ENCODE assay signal across 1 cellular context in the genomic region with DNA sequence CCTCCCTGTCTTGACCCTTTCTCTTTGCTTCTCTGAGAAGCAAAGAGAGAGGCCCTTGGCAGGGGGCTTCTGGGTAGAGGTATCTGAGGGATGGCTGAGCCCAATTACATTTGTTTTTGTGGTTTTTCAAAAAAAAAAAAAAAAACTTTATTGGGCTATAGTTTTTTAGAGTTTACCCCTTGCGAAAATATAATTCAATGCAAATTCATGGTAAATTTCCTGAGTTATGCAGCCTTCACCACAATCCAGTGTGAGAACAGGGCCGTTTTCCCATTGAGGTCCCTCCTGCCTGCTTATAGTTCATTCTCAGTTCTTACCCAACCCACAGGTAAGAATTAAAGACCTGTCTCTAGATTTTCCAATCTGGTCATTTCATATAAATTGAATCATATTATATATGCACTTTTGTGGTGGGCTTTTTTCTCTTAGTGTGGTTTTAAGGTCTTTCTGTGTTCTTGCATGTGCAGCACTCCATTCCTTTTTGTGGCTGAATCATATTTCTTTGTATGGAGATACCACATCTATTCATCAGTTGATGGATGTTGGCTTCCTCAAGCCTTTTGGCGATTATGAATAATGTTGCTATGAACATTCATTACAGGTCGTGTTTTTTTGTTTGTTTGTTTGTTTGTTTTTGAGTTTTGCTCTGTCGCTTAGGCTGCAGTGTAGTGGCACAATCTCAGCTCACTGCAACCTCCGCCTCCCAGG.
TF ChIP-seq lines count a peak whose summit lies in the region.

No MANE protein-coding gene starts in this region.

TF ChIP-seq in K562, 482 proteins besides CTCF, POLR2A, EP300 and RAD21:
- TF ChIP-seq, protein P1, sequence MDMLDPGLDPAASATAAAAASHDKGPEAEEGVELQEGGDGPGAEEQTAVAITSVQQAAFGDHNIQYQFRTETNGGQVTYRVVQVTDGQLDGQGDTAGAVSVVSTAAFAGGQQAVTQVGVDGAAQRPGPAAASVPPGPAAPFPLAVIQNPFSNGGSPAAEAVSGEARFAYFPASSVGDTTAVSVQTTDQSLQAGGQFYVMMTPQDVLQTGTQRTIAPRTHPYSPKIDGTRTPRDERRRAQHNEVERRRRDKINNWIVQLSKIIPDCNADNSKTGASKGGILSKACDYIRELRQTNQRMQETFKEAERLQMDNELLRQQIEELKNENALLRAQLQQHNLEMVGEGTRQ (CRISPR knock-in tag; IDR thresholded peaks at IDR 0.05): no peak
- TF ChIP-seq HDAC2 (IDR thresholded peaks at IDR 0.05) (no peak), TEAD4 (IDR thresholded peaks at IDR 0.05; ENCODE audit: low read length) (no peak), TEAD4 (CRISPR knock-in tag; IDR thresholded peaks at IDR 0.05; ENCODE audit: borderline replicate concordance) (no peak), ZFP30 (CRISPR knock-in tag; IDR thresholded peaks at IDR 0.05; ENCODE audit: borderline replicate concordance) (no peak), CBX8 (IDR thresholded peaks at IDR 0.05; ENCODE audit: borderline replicate concordance, extremely low read depth, low read depth, low read length, poor library complexity, severe bottlenecking) (no peak), ZBTB8A (IDR thresholded peaks at IDR 0.05; ENCODE audit: partially characterized antibody) (no peak), KDM2B (CRISPR knock-in tag; IDR thresholded peaks at IDR 0.05) (no peak), ZNF830 (CRISPR knock-in tag; IDR thresholded peaks at IDR 0.05) (no peak), PHF20 (IDR thresholded peaks at IDR 0.05; ENCODE audit: partially characterized antibody) (no peak), ZNF347 (CRISPR knock-in tag; IDR thresholded peaks at IDR 0.05; ENCODE audit: low read depth) (no peak), SNIP1 (IDR thresholded peaks at IDR 0.05; ENCODE audit: low read depth) (no peak), ZNF124 (CRISPR knock-in tag; IDR thresholded peaks at IDR 0.05) (no peak), ZNF311 (CRISPR knock-in tag; IDR thresholded peaks at IDR 0.05) (no peak), HOXB6 (CRISPR knock-in tag; IDR thresholded peaks at IDR 0.05; ENCODE audit: borderline replicate concordance) (no peak)
- TF ChIP-seq, protein P2, sequence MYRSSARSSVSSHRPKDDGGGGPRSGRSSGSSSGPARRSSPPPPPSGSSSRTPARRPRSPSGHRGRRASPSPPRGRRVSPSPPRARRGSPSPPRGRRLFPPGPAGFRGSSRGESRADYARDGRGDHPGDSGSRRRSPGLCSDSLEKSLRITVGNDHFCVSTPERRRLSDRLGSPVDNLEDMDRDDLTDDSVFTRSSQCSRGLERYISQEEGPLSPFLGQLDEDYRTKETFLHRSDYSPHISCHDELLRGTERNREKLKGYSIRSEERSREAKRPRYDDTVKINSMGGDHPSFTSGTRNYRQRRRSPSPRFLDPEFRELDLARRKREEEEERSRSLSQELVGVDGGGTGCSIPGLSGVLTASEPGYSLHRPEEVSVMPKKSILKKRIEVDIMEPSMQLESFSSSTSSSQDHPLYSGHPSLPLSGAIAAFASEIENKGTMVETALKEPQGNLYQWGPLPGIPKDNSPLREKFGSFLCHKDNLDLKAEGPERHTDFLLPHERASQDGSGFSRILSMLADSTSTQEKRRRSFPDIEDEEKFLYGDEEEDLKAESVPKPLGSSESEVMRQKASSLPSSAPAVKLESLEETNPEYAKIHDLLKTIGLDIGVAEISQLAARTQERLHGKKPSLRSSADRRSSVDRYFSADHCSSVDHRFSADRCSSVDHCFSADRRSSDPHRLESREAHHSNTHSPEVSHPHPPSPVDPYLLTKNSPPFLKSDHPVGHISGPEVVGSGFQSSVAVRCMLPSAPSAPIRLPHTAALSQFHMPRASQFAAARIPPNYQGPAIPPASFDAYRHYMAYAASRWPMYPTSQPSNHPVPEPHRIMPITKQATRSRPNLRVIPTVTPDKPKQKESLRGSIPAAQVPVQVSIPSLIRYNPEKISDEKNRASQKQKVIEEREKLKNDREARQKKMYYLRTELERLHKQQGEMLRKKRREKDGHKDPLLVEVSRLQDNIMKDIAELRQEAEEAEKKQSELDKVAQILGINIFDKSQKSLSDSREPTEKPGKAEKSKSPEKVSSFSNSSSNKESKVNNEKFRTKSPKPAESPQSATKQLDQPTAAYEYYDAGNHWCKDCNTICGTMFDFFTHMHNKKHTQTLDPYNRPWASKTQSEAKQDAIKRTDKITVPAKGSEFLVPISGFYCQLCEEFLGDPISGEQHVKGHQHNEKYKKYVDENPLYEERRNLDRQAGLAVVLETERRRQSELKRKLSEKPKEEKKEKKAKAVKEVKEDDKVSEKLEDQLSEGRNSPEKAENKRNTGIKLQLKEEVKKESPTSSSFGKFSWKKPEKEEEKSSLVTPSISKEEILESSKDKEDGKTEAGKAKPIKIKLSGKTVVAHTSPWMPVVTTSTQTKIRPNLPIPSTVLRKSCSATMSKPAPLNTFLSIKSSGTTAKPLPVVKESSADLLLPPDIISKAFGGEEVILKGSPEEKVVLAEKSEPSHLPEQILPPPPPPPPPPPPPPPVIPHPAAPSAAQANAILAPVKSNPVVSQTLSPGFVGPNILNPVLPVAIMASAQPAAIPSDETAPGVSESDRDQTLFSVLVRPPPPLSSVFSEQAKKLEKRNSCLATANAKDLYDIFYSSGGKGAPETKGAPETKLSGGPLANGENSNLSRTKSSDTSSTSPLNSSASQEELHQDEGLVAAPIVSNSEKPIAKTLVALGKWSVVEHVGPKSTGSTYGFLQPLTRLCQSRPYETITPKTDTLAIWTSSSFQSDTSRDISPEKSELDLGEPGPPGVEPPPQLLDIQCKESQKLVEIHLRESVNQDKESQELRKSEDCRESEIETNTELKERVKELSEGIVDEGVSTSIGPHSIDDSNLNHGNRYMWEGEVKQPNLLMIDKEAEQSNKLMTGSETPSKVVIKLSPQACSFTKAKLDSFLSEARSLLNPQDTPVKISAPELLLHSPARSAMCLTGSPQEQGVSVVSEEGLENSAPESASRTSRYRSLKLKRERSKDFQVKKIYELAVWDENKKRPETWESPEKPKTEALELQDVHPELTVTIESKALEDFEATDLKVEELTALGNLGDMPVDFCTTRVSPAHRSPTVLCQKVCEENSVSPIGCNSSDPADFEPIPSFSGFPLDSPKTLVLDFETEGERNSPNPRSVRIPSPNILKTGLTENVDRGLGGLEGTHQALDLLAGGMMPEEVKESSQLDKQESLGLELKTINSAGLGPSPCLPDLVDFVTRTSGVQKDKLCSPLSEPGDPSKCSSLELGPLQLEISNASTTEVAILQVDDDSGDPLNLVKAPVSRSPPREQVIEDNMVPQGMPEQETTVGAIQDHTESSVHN (IDR thresholded peaks at IDR 0.05; ENCODE audit: borderline replicate concordance in 1 of 2, low read depth in 1 of 2): no peak
- TF ChIP-seq, protein P3, sequence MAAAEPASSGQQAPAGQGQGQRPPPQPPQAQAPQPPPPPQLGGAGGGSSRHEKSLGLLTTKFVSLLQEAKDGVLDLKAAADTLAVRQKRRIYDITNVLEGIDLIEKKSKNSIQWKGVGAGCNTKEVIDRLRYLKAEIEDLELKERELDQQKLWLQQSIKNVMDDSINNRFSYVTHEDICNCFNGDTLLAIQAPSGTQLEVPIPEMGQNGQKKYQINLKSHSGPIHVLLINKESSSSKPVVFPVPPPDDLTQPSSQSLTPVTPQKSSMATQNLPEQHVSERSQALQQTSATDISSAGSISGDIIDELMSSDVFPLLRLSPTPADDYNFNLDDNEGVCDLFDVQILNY (CRISPR knock-in tag; IDR thresholded peaks at IDR 0.05): no peak
